13 cellular contexts compared by ENCODE assay signal in the genomic region with DNA sequence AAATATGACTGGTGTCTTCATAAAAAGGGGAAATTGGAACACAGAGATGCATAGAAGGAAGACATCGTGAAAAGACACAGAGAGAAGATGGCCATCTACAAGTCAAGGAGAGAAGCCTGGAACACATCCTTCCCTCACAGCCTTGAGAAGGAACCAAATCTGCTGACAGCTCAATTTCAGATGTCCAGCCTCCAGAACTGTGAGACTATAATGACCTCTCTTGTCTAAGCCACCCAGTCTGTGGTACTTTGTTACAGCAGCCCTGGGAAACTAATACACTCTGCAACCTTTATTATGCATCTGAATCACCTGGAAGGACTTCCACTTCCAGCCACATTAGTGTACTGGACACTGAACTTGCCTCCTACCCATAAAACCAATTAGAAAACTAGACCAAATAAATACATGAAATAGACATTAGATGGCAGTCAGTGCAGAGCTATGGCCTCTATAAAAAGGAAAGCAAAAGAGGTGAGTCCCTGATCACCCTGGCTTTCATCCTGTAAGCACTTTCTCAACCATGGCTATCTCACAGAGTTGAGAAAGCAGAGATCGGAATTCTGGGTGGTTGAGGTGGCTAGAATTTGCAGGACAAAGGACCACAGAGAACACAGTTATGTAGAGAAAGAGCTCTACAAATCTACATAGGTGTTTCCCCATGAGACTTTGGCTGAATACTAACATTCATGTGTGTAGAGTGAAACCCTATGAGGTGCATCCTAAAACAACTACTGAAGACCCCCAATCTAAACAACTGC. TPM values are rescaled to one million over a fixed set of nuclear protein-coding genes. Genes with fewer than 3 reads are reported as not detected.
DNase-seq lines count a peak whose midpoint lies in the region; ATAC-seq and TF ChIP-seq lines count a peak whose summit lies in the region.
"Had no signal": no experiment of that assay in that cellular context is flagged by ENCODE, and none has a peak within 500 bp of the region (broad histone marks: within the 10 kb centered on the region; RNA-seq: fewer than 3 reads in every experiment).

No MANE protein-coding gene starts in this region.

- no peaks in the 10 kb centered on the region for H3K27me3 ChIP-seq in DND-41 (ENCODE audit: insufficient read depth, low read length, poor library complexity)
- H3K27me3 ChIP-seq: gastrocnemius medialis had no signal

- TF ChIP-seq POLR2A in GM18505 (IDR thresholded peaks at IDR 0.05; ENCODE audit: borderline replicate concordance, extremely low read depth, insufficient read depth, insufficient read length): no peak

- no peaks in the 10 kb centered on the region for H3K36me3 Mint-ChIP-seq in T-helper 17 cell (ENCODE audit: low read depth)
- H3K36me3 Mint-ChIP-seq in memory B cell: peaks cover 2% of the 10 kb centered on the region

- H4K20me1 ChIP-seq in DND-41 (ENCODE audit: insufficient read depth, low read length): no peaks in the 10 kb centered on the region

- no peak overlapping the region for H3K4me3 ChIP-seq in DND-41 (ENCODE audit: low read depth in 1 of 2, low read length in 2 of 2)
- H3K4me3 ChIP-seq: gastrocnemius medialis, SK-N-MC had no signal

- H3K27ac ChIP-seq in DND-41 (ENCODE audit: low read length): peak overlapping the region; percentile 64
- H3K27ac ChIP-seq: SK-N-MC had no signal

- H3K79me2 ChIP-seq in DND-41 (ENCODE audit: insufficient read depth, low read length): peaks cover 96% of the 10 kb centered on the region

- no peak for DNase-seq in DND-41
- DNase-seq in T-helper 17 cell: no peak
- no peak for DNase-seq in memory B cell (ENCODE audit: low spot score in 2 of 2)
- DNase-seq in NCI-H748 treated with DMSO at 0.1 percent for 48 hours (lab: John Stamatoyannopoulos, UW): no peak
- no peak for DNase-seq in NCI-H345 treated with DMSO at 0.1 percent for 48 hours (lab: John Stamatoyannopoulos, UW; ENCODE audit: unreplicated experiment)
- DNase-seq: Caco-2, gastrocnemius medialis, NCI-H146, nucleus accumbens had no signal

- no peaks in the 10 kb centered on the region for H3K9me3 ChIP-seq in DND-41 (ENCODE audit: insufficient read depth, low read length, severe bottlenecking)
- no peaks in the 10 kb centered on the region for H3K9me3 ChIP-seq in T-helper 17 cell (ENCODE audit: control insufficient read depth, low read length, poor library complexity, severe bottlenecking)
- H3K9me3 ChIP-seq: Caco-2, gastrocnemius medialis had no signal

- peaks cover 18% of the 10 kb centered on the region for H3K36me3 ChIP-seq in DND-41 (ENCODE audit: insufficient read depth, low read length)
- H3K36me3 ChIP-seq: gastrocnemius medialis had no signal

- H3K4me3 Mint-ChIP-seq in T-helper 17 cell (peak overlapping the region; percentile 60), memory B cell (no peak overlapping the region)

- H3K4me2 ChIP-seq in DND-41 (ENCODE audit: insufficient read depth, low read length): no peak overlapping the region

- peak; percentile 9 for TF ChIP-seq CTCF in DND-41 (IDR thresholded peaks at IDR 0.05; ENCODE audit: borderline replicate concordance, extremely low read depth, low read length, poor library complexity, severe bottlenecking)

- H3K9ac ChIP-seq in DND-41 (ENCODE audit: low read depth, low read length): no peak overlapping the region

- H3K4me1 ChIP-seq in DND-41 (ENCODE audit: insufficient read depth, low read length): peaks cover 62% of the 10 kb centered on the region
- H3K4me1 ChIP-seq: Caco-2 had no signal

- H3K4me1 Mint-ChIP-seq in T-helper 17 cell (peaks cover 39% of the 10 kb centered on the region), memory B cell (peaks cover 23% of the 10 kb centered on the region)

- H2AFZ ChIP-seq in DND-41 (ENCODE audit: low read depth, low read length): no peak overlapping the region

- no peaks in the 10 kb centered on the region for H3K27me3 Mint-ChIP-seq in T-helper 17 cell
- H3K27me3 Mint-ChIP-seq in memory B cell: no peaks in the 10 kb centered on the region

- H3K27ac Mint-ChIP-seq in T-helper 17 cell (peak overlapping the region; percentile 90), memory B cell (peak overlapping the region; percentile 25)

- no peaks in the 10 kb centered on the region for H3K9me3 Mint-ChIP-seq in memory B cell

- ATAC-seq in DND-41 (ENCODE audit: insufficient read depth, low read depth): peak; percentile 54; the same call in 1 of the 3 replicates
- ATAC-seq in GM21390 (IDR thresholded peaks at IDR 0.05; ENCODE audit: unreplicated experiment): peak; percentile 63
- ATAC-seq in T-helper 17 cell: peak; percentile 77
- ATAC-seq in memory B cell (ENCODE audit: low read depth): no peak
- no peak for ATAC-seq in GM18505 (IDR thresholded peaks at IDR 0.05; ENCODE audit: unreplicated experiment)
- no peak for ATAC-seq in HG02885 (IDR thresholded peaks at IDR 0.05; ENCODE audit: poor library complexity, unreplicated experiment)
- ATAC-seq: gastrocnemius medialis had no signal

RNA-seq across cellular contexts. Expression of a gene that starts 25.7 kb away (rescaled TPM):
- 10 to 100 TPM; 17.7 to 18.4 TPM for total RNA-seq in T-helper 17 cell
- total RNA-seq: Caco-2 had no signal

RNA-seq across cellular contexts. Expression of a gene that starts 37.5 kb away (rescaled TPM):
- total RNA-seq in T-helper 17 cell: 10 to 100 TPM; 46.6 to 60.7 TPM

Comparison
In these comparisons a context has a peak if more than half of its experiments do, and no peak if none do; other contexts are left out.
1. ATAC-seq: peak in DND-41 (single experiment), GM21390 (single experiment) and T-helper 17 cell (single experiment); none in memory B cell (single experiment), GM18505 (single experiment) and HG02885 (single experiment).